Comparison of ENCODE assay signal across 10 cellular contexts in genomic region chr15:73956276-73957086, GRCh38. TPM values are rescaled to one million over a fixed set of nuclear protein-coding genes. Genes with fewer than 3 reads are reported as not detected.
DNase-seq lines count a peak whose midpoint lies in the region; TF ChIP-seq lines count a peak whose summit lies in the region.
"Had no signal": no experiment of that assay in that cellular context is flagged by ENCODE, and none has a peak within 500 bp of the region (broad histone marks: within the 10 kb centered on the region; RNA-seq: fewer than 3 reads in every experiment).

No MANE protein-coding gene starts in this region.

- POLR2A ChIA-PET in RWPE1 (lab: Yijun Ruan, JAX; ENCODE audit: low non-redundant PET), result no interaction called here

- H3K4me3 ChIP-seq in fibroblast of pulmonary artery (replicated peaks; ENCODE audit: low read depth, low read length), result no peak overlapping the region
- no peak overlapping the region for H3K4me3 ChIP-seq in HAP-1

- peaks cover under 1% of the 10 kb centered on the region for H3K4me1 Mint-ChIP-seq in type B pancreatic cell (ENCODE audit: unreplicated experiment)

- H3K27ac Mint-ChIP-seq in type B pancreatic cell, result no peak overlapping the region
- H3K27ac Mint-ChIP-seq: activated T-cell treated with anti-CD3 and anti-CD28 coated beads, Interleukin-2, amount 50 U/mL, for 24 hours had no signal

- no peaks in the 10 kb centered on the region for H3K9me3 Mint-ChIP-seq in type B pancreatic cell
- H3K9me3 Mint-ChIP-seq: activated T-cell treated with anti-CD3 and anti-CD28 coated beads, Interleukin-2, amount 50 U/mL, for 24 hours had no signal

- no peaks in the 10 kb centered on the region for H3K36me3 Mint-ChIP-seq in type B pancreatic cell

- TF ChIP-seq CTCF in RWPE1 (conservative IDR thresholded peaks at IDR 0.05; ENCODE audit: low read depth), result no peak
- TF ChIP-seq CTCF in fibroblast of pulmonary artery (IDR thresholded peaks at IDR 0.05; ENCODE audit: low read length, missing control alignments), result no peak
- TF ChIP-seq CTCF in type B pancreatic cell (conservative IDR thresholded peaks at IDR 0.05), result no peak

- CTCF ChIA-PET in RWPE1 (lab: Yijun Ruan, JAX), result interaction anchor here (0.6 kb wide), 1 partner anchor 292 kb away, joined by 6 read pairs; no protein-coding TSS in a partner anchor

- no peaks in the 10 kb centered on the region for H3K9me3 ChIP-seq in HAP-1

- in situ Hi-C loops in HAP-1 (cut with MboI; ENCODE audit: low sequenced_read_pairs), result no loop called here

- no peak overlapping the region for H3K4me3 Mint-ChIP-seq in type B pancreatic cell
- H3K4me3 Mint-ChIP-seq: activated T-cell treated with anti-CD3 and anti-CD28 coated beads, Interleukin-2, amount 50 U/mL, for 24 hours had no signal

- H3K27me3 ChIP-seq in HAP-1 (ENCODE audit: low read depth), result peaks cover 18% of the 10 kb centered on the region

- peaks cover 8% of the 10 kb centered on the region for H3K27me3 Mint-ChIP-seq in type B pancreatic cell
- H3K27me3 Mint-ChIP-seq: activated T-cell treated with anti-CD3 and anti-CD28 coated beads, Interleukin-2, amount 50 U/mL, for 24 hours had no signal

- H3K36me3 ChIP-seq in HAP-1 (replicated peaks), result peaks cover 2% of the 10 kb centered on the region; the same call in 1 of the 2 replicates

- DNase-seq in GM04504 (ENCODE audit: low read depth), result peak; percentile 82
- DNase-seq in RWPE1 (ENCODE audit: low spot score), result peak; percentile 91
- peak; percentile 90 for DNase-seq in fibroblast of pulmonary artery (ENCODE audit: low read depth)
- peak; percentile 95 for DNase-seq in renal cortical epithelial cell (ENCODE audit: low read depth)
- no peak for DNase-seq in HAP-1 (ENCODE audit: low spot score in 2 of 2)
- no peak for DNase-seq in NCI-H446 treated with DMSO at 0.1 percent for 48 hours (lab: John Stamatoyannopoulos, UW)
- no peak for DNase-seq in NK-92 treated with Interleukin-12 subunit alpha and Interleukin-12 subunit beta, amount 100 ng/mL, for 24 hours (lab: John Stamatoyannopoulos, UW)
- DNase-seq in type B pancreatic cell (ENCODE audit: extremely low spot score, unreplicated experiment), result no peak
- DNase-seq: NCI-H526 treated with DMSO at 0.1 percent for 48 hours had no signal

- H3K27ac ChIP-seq in RWPE1, result peak overlapping the region; percentile 77

- H3K4me1 ChIP-seq in HAP-1, result no peaks in the 10 kb centered on the region

RNA-seq across cellular contexts. Expression of gene LOXL1, which starts 30.2 kb away (rescaled TPM):
- total RNA-seq in renal cortical epithelial cell (62.8 and 70.7 TPM in 2 replicates), type B pancreatic cell (ENCODE audit: low replicate concordance) (10.3 and 25.1 TPM in 2 replicates)

RNA-seq across cellular contexts. Expression of gene STOML1, which starts 35.6 kb away (rescaled TPM):
- total RNA-seq in renal cortical epithelial cell (23.2 and 36.5 TPM in 2 replicates), type B pancreatic cell (ENCODE audit: low replicate concordance) (10.4 and 10.8 TPM in 2 replicates)

RNA-seq across cellular contexts. Expression of gene PML, which starts 38.0 kb away (rescaled TPM):
- total RNA-seq in renal cortical epithelial cell, result 56.8 and 234 TPM in 2 replicates
- total RNA-seq in type B pancreatic cell (ENCODE audit: low replicate concordance), result 28.7 and 29.8 TPM in 2 replicates

Comparison
In these comparisons a context has a peak if more than half of its experiments do, and no peak if none do; other contexts are left out.
1. DNase-seq: peak in GM04504 (single experiment), RWPE1 (single experiment), fibroblast of pulmonary artery (single experiment) and renal cortical epithelial cell (single experiment); none in HAP-1 (0 of 2), NCI-H446 treated with DMSO at 0.1 percent for 48 hours (single experiment), NK-92 treated with Interleukin-12 subunit alpha and Interleukin-12 subunit beta, amount 100 ng/mL, for 24 hours (single experiment) and type B pancreatic cell (single experiment).